In genomic region chr9:31140316-31140715, GRCh38 we compare ENCODE assay signal across 9 cellular contexts.
DNase-seq lines count a peak whose midpoint lies in the region; ATAC-seq and TF ChIP-seq lines count a peak whose summit lies in the region.
"Had no signal": no experiment of that assay in that cellular context is flagged by ENCODE, and none has a peak within 500 bp of the region (broad histone marks: within the 10 kb centered on the region; RNA-seq: fewer than 3 reads in every experiment).

No MANE protein-coding gene starts in this region.

- intact Hi-C loops in left ventricle myocardium inferior (cut with micrococcal nuclease): no loop called here

- no peak overlapping the region for H3K4me3 ChIP-seq in left ventricle myocardium inferior

- no peaks in the 10 kb centered on the region for H3K36me3 ChIP-seq in left ventricle myocardium inferior

- no peaks in the 10 kb centered on the region for H3K27me3 ChIP-seq in left ventricle myocardium inferior (ENCODE audit: low read depth)

- TF ChIP-seq CTCF in 22Rv1 (IDR thresholded peaks at IDR 0.05): peak; percentile 77
- TF ChIP-seq CTCF in left ventricle myocardium inferior (IDR thresholded peaks at IDR 0.05; ENCODE audit: borderline replicate concordance): no peak

- ATAC-seq in GM19438 (IDR thresholded peaks at IDR 0.05; ENCODE audit: low read depth, unreplicated experiment): peak; percentile 72
- no peak for ATAC-seq in GM21381 (IDR thresholded peaks at IDR 0.05; ENCODE audit: unreplicated experiment)
- ATAC-seq in GM19035 (IDR thresholded peaks at IDR 0.05; ENCODE audit: unreplicated experiment): no peak

- H3K27ac ChIP-seq in 22Rv1: no peak overlapping the region
- H3K27ac ChIP-seq in epithelial cell of prostate: no peak overlapping the region
- H3K27ac ChIP-seq in left ventricle myocardium inferior (replicated peaks): no peak overlapping the region

- DNase-seq in NCI-H748 (lab: John Stamatoyannopoulos, UW; ENCODE audit: unreplicated experiment): peak; percentile 32
- peak; percentile 36 for DNase-seq in epithelial cell of prostate (ENCODE audit: low read depth, low spot score)
- no peak for DNase-seq in retina
- DNase-seq in left ventricle myocardium inferior: no peak
- DNase-seq: DMS79 had no signal

- no peaks in the 10 kb centered on the region for H3K9me3 ChIP-seq in left ventricle myocardium inferior (replicated peaks)

- no peaks in the 10 kb centered on the region for H3K4me1 ChIP-seq in left ventricle myocardium inferior

Comparison
In these comparisons a context has a peak if more than half of its experiments do, and no peak if none do; other contexts are left out.
1. DNase-seq: peak in NCI-H748 (single experiment) and epithelial cell of prostate (single experiment); none in retina (single experiment) and left ventricle myocardium inferior (single experiment).